1 cellular context compared by ENCODE assay signal in the genomic region with DNA sequence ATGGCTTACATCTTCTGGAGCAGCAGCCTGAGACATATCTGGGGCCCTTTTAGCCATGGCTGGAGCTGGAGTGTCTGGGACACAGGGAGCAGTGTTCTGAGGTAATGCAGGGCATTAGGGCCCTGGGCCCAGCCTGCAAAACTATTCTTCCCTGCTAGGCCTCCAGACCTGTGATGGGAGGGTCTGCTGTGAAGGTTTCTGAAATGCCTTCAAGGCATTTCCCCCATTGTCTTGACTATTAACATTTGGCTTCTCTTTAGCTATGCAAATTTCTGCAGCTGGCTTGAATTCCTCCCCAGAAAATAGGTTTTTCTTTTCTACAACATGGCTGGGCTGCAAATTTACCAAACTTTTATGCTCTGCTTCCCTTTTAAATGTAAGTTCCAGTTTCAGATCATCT.
TF ChIP-seq lines count a peak whose summit lies in the region.

No MANE protein-coding gene starts in this region.

TF ChIP-seq in A549, 52 proteins besides CTCF, POLR2A, EP300 and RAD21 (continued from another document):
- TF ChIP-seq, protein P1, sequence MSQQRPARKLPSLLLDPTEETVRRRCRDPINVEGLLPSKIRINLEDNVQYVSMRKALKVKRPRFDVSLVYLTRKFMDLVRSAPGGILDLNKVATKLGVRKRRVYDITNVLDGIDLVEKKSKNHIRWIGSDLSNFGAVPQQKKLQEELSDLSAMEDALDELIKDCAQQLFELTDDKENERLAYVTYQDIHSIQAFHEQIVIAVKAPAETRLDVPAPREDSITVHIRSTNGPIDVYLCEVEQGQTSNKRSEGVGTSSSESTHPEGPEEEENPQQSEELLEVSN (IDR thresholded peaks at IDR 0.05; ENCODE audit: borderline replicate concordance, low read depth): no peak
- TF ChIP-seq KDM1A (IDR thresholded peaks at IDR 0.05; ENCODE audit: low read depth) (no peak), POLR2AphosphoS2 (conservative IDR thresholded peaks at IDR 0.05; ENCODE audit: low read length) (no peak), NPAS2 (CRISPR knock-in tag; IDR thresholded peaks at IDR 0.05; ENCODE audit: borderline replicate concordance) (no peak), HOXB13 (CRISPR knock-in tag; IDR thresholded peaks at IDR 0.05; ENCODE audit: low read depth) (no peak), PHF8 (IDR thresholded peaks at IDR 0.05; ENCODE audit: borderline replicate concordance, low read depth) (no peak), HOXB5 (CRISPR knock-in tag; IDR thresholded peaks at IDR 0.05) (no peak)
